Comparison of ENCODE assay signal across 18 cellular contexts in the genomic region with DNA sequence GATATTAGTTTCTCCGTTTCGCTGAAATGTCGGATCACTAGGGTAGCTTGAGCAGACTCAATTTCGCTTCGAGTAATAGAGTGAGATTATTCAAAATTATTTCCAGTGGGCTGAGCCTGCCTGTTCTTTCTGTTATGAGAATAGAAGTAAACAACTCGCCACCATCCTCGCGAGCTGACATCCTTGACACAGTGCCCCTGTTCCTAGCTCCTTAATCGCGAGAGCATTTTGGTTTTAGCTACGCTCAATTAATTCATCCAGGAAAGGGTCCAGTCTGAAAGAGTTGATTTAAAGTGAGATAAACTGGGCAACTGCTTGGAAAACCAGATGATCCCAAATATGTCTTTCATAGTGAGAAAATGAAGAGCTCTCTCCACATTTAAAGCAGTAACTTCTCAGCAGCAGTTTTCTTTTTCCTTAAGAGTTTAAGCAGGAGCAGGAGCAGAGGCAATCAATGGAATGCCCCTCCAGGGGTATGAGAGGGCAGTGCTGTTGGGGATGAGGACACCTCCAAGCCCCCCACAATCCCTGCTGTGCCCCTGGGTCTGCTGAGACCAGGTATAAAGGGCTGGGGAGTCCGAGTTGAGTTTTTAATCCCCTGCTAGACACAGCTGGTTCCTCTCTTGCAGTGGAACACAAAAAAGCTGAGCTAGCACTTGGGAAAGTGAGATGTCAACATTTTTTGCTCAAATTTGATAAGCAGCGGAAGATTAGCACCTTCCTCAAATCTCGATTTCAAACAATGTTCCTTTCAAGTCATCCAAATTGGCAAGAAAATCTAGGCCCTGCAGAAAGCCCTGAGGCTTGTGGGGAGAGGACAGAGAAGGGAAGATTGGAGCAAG.
A peak's percentile ranks its signal among the peaks of the same experiment; 100 is the strongest.
DNase-seq lines count a peak whose midpoint lies in the region; ATAC-seq, FAIRE-seq and TF ChIP-seq lines count a peak whose summit lies in the region.
"Had no signal": no experiment of that assay in that cellular context is flagged by ENCODE, and none has a peak within 500 bp of the region (broad histone marks: within the 10 kb centered on the region; RNA-seq: fewer than 3 reads in every experiment).

No MANE protein-coding gene starts in this region.

- H3K79me2 ChIP-seq in K562 (ENCODE audit: control insufficient read depth, insufficient read depth, low read length): no peaks in the 10 kb centered on the region

- no peak for TF ChIP-seq POLR2A in A549 (IDR thresholded peaks at IDR 0.05; ENCODE audit: low read length)
- TF ChIP-seq POLR2A in K562 (conservative IDR thresholded peaks at IDR 0.05): no peak

- DNase-seq in A549 (ENCODE audit: low read depth in 1 of 2, low spot score in 1 of 2): no peak
- DNase-seq in K562 (ENCODE audit: extremely low read depth in 1 of 4, low spot score in 3 of 4): no peak
- no peak for DNase-seq in left ventricle myocardium inferior
- no peak for DNase-seq in osteocyte (ENCODE audit: extremely low spot score, unreplicated experiment)
- DNase-seq in COLO668 (lab: John Stamatoyannopoulos, UW; ENCODE audit: unreplicated experiment): no peak
- DNase-seq in Kasumi-1 (lab: John Stamatoyannopoulos, UW): no peak
- DNase-seq in nucleus accumbens (lab: John Stamatoyannopoulos, UW): no peak
- DNase-seq: activated CD4-positive, alpha-beta T cell treated with anti-CD3 and anti-CD28 coated beads, Interleukin-2, amount 50 U/mL, for 48 hours; activated naive CD4-positive, alpha-beta T cell treated with anti-CD3 and anti-CD28 coated beads, Interleukin-2, amount 10 ng/mL, durations not matched to agents 7 days and 5 days; anterior cingulate cortex; NCI-H774; stimulated activated CD4-positive, alpha-beta T cell treated with anti-CD3 and anti-CD28 coated beads, Interleukin-2, amount 100 ng/mL, for 48 hours; uterus had no signal

- peaks cover 44% of the 10 kb centered on the region for H3K4me1 Mint-ChIP-seq in osteocyte (ENCODE audit: unreplicated experiment)
- H3K4me1 Mint-ChIP-seq: activated naive CD4-positive, alpha-beta T cell treated with anti-CD3 and anti-CD28 coated beads, Interleukin-2, amount 10 ng/mL, durations not matched to agents 7 days and 5 days had no signal

- intact Hi-C loops in K562 (cut with micrococcal nuclease): loop anchor here (5.0 kb wide), 1 partner anchor 838 kb away; no protein-coding TSS in a partner anchor
- intact Hi-C loops in left ventricle myocardium inferior (cut with micrococcal nuclease): loop anchor here (5.0 kb wide), 1 partner anchor 838 kb away; no protein-coding TSS in a partner anchor

- H3K9me3 ChIP-seq in A549 (no peaks in the 10 kb centered on the region), K562 (replicated peaks; ENCODE audit: control insufficient read depth, insufficient read depth, low read depth, low read length) (no peaks in the 10 kb centered on the region), left ventricle myocardium inferior (replicated peaks) (no peaks in the 10 kb centered on the region)
- H3K9me3 ChIP-seq: neutrophil, uterus had no signal

- H3K27me3 ChIP-seq in K562 (ENCODE audit: control insufficient read depth in 2 of 2, insufficient read depth in 2 of 2, low read length in 2 of 2): peaks cover 0 to 13% of the 10 kb centered on the region in 2 experiments; a peak in 1 of 5 replicates
- H3K27me3 ChIP-seq in left ventricle myocardium inferior (ENCODE audit: low read depth): no peaks in the 10 kb centered on the region
- H3K27me3 ChIP-seq: uterus had no signal

- no peak for TF ChIP-seq CTCF in A549 (IDR thresholded peaks at IDR 0.05)
- TF ChIP-seq CTCF in K562 (IDR thresholded peaks at IDR 0.05 in 2 of 3, conservative IDR thresholded peaks at IDR 0.05 in 1 of 3; ENCODE audit: insufficient read depth in 2 of 3, low read depth in 1 of 3, low read length in 3 of 3): no peak
- TF ChIP-seq CTCF in left ventricle myocardium inferior (IDR thresholded peaks at IDR 0.05; ENCODE audit: borderline replicate concordance): no peak
- TF ChIP-seq CTCF in osteocyte (IDR thresholded peaks at IDR 0.05): no peak

- no TSS peak for BruUV-seq in K562 (replicated peaks; lab: Mats Ljungman, UMichigan)

- H2AFZ ChIP-seq in K562 (ENCODE audit: low read depth, low read length): no peak overlapping the region

- H3K36me3 Mint-ChIP-seq in osteocyte (ENCODE audit: unreplicated experiment): no peaks in the 10 kb centered on the region
- H3K36me3 Mint-ChIP-seq: activated naive CD4-positive, alpha-beta T cell treated with anti-CD3 and anti-CD28 coated beads, Interleukin-2, amount 10 ng/mL, durations not matched to agents 7 days and 5 days had no signal

- FAIRE-seq in A549 (lab: Jason Lieb, UNC) (no peak), K562 (lab: Jason Lieb, UNC) (no peak)
- FAIRE-seq: endometrium had no signal

- TF ChIP-seq RAD21 in A549 (conservative IDR thresholded peaks at IDR 0.05 in 1 of 2, IDR thresholded peaks at IDR 0.05 in 1 of 2): no peak
- TF ChIP-seq RAD21 in K562 (CRISPR knock-in tag; conservative IDR thresholded peaks at IDR 0.05 in 1 of 2, IDR thresholded peaks at IDR 0.05 in 1 of 2): no peak

- CTCF ChIA-PET in A549 (lab: Yijun Ruan, JAX) (no interaction called here), K562 (lab: Yijun Ruan, JAX; ENCODE audit: low intra/inter-chr PET ratio) (no interaction called here)

- no peak for ATAC-seq in A549
- no peak for ATAC-seq in K562
- no peak for ATAC-seq in GM19328 (IDR thresholded peaks at IDR 0.05; ENCODE audit: unreplicated experiment)
- ATAC-seq: HCT116 had no signal

- H3K27ac Mint-ChIP-seq in osteocyte (ENCODE audit: unreplicated experiment): peak overlapping the region; percentile 94
- H3K27ac Mint-ChIP-seq: activated naive CD4-positive, alpha-beta T cell treated with anti-CD3 and anti-CD28 coated beads, Interleukin-2, amount 10 ng/mL, durations not matched to agents 7 days and 5 days had no signal

- no peaks in the 10 kb centered on the region for H3K9me1 ChIP-seq in K562 (ENCODE audit: control insufficient read depth, insufficient read depth, low read length)

- H3K27me3 Mint-ChIP-seq in osteocyte (ENCODE audit: unreplicated experiment): peaks cover 2% of the 10 kb centered on the region
- H3K27me3 Mint-ChIP-seq: activated naive CD4-positive, alpha-beta T cell treated with anti-CD3 and anti-CD28 coated beads, Interleukin-2, amount 10 ng/mL, durations not matched to agents 7 days and 5 days had no signal

- no peak overlapping the region for H3K27ac ChIP-seq in A549
- no peak overlapping the region for H3K27ac ChIP-seq in K562 (ENCODE audit: extremely low read depth, low read depth, low read length)
- H3K27ac ChIP-seq in left ventricle myocardium inferior (replicated peaks): peak overlapping the region; percentile 76
- H3K27ac ChIP-seq: C4-2B, neutrophil, uterus had no signal

- H3K4me1 ChIP-seq in A549: no peaks in the 10 kb centered on the region
- no peaks in the 10 kb centered on the region for H3K4me1 ChIP-seq in K562 (replicated peaks in 1 of 2; ENCODE audit: control insufficient read depth in 2 of 2, insufficient read depth in 2 of 2, low read length in 2 of 2)
- H3K4me1 ChIP-seq in left ventricle myocardium inferior: peaks cover 15% of the 10 kb centered on the region
- H3K4me1 ChIP-seq: uterus had no signal

- POLR2A ChIA-PET in A549 (lab: Yijun Ruan, JAX): no interaction called here
- POLR2A ChIA-PET in K562 (lab: Yijun Ruan, JAX): interaction anchor here (0.6 to 0.7 kb wide), 2 partner anchors 55 to 325 kb away, joined by 3 read pairs; no protein-coding TSS in a partner anchor

- no peak overlapping the region for H3K9ac ChIP-seq in K562 (ENCODE audit: insufficient read depth in 1 of 2, low read depth in 2 of 2, low read length in 2 of 2)

- no peaks in the 10 kb centered on the region for H4K20me1 ChIP-seq in K562 (replicated peaks; ENCODE audit: control insufficient read depth, insufficient read depth, low read length)

- no peak for TF ChIP-seq EP300 in A549 (IDR thresholded peaks at IDR 0.05)
- no peak for TF ChIP-seq EP300 in K562 (IDR thresholded peaks at IDR 0.05; ENCODE audit: low read length)

- WGBS in A549 (ENCODE audit: missing lambda C conversion rate): 50% methylated on average over 14 of the region's 14 CpGs
- WGBS in K562 (ENCODE audit: insufficient coverage, low coverage, missing lambda C conversion rate): under 1% methylated on average over 14 of the region's 14 CpGs

- H3K4me3 ChIP-seq in A549 (no peak overlapping the region), K562 (no peak overlapping the region), left ventricle myocardium inferior (no peak overlapping the region)
- H3K4me3 ChIP-seq: uterus had no signal

- in situ Hi-C loops in K562 (cut with MboI): no loop called here

- no peaks in the 10 kb centered on the region for H3K9me3 Mint-ChIP-seq in osteocyte (ENCODE audit: unreplicated experiment)
- H3K9me3 Mint-ChIP-seq: activated naive CD4-positive, alpha-beta T cell treated with anti-CD3 and anti-CD28 coated beads, Interleukin-2, amount 10 ng/mL, durations not matched to agents 7 days and 5 days had no signal

- H3K36me3 ChIP-seq in K562 (ENCODE audit: control insufficient read depth, insufficient read depth, low read length) (no peaks in the 10 kb centered on the region), left ventricle myocardium inferior (no peaks in the 10 kb centered on the region)
- H3K36me3 ChIP-seq: neutrophil, uterus had no signal

- no peak overlapping the region for H3K4me3 Mint-ChIP-seq in osteocyte (ENCODE audit: unreplicated experiment)
- H3K4me3 Mint-ChIP-seq: activated naive CD4-positive, alpha-beta T cell treated with anti-CD3 and anti-CD28 coated beads, Interleukin-2, amount 10 ng/mL, durations not matched to agents 7 days and 5 days had no signal

- H3K4me2 ChIP-seq in A549 (no peak overlapping the region), K562 (ENCODE audit: insufficient read depth, low read length) (no peak overlapping the region)

TF ChIP-seq in A549, 52 proteins besides CTCF, POLR2A, EP300 and RAD21 (continues in another document):
- no peak for TF ChIP-seq JUN (IDR thresholded peaks at IDR 0.05)
- no peak for TF ChIP-seq SREBF2 (IDR thresholded peaks at IDR 0.05)

TF ChIP-seq in K562, 482 proteins besides CTCF, POLR2A, EP300 and RAD21 (continues in another document):
- TF ChIP-seq SIN3A (IDR thresholded peaks at IDR 0.05; ENCODE audit: borderline replicate concordance in 2 of 2, control insufficient read depth in 1 of 2, low read depth in 2 of 2, low read length in 2 of 2) (no peak), MCM3 (IDR thresholded peaks at IDR 0.05) (no peak), NFATC3 (IDR thresholded peaks at IDR 0.05) (no peak), ZNF316 (IDR thresholded peaks at IDR 0.05) (peak; percentile 61)
- TF ChIP-seq, protein P1, sequence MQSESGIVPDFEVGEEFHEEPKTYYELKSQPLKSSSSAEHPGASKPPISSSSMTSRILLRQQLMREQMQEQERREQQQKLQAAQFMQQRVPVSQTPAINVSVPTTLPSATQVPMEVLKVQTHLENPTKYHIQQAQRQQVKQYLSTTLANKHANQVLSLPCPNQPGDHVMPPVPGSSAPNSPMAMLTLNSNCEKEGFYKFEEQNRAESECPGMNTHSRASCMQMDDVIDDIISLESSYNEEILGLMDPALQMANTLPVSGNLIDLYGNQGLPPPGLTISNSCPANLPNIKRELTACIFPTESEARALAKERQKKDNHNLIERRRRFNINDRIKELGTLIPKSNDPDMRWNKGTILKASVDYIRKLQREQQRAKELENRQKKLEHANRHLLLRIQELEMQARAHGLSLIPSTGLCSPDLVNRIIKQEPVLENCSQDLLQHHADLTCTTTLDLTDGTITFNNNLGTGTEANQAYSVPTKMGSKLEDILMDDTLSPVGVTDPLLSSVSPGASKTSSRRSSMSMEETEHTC (IDR thresholded peaks at IDR 0.05): no peak

Comparison
In these comparisons a context has a peak if more than half of its experiments do, and no peak if none do; other contexts are left out.
1. Of the 35 proteins assayed by ChIP-seq in both K562 and A549: peak only in K562: none; only in A549: MAFK; in both: none; in neither: 34.